Comparison of ENCODE assay signal across 1 cellular context in genomic region chr4:47017081-47017480, GRCh38.
TF ChIP-seq lines count a peak whose summit lies in the region.

No MANE protein-coding gene starts in this region.

TF ChIP-seq in GM23338, 12 proteins besides CTCF, POLR2A, EP300 and RAD21 (continued from another document):
- TF ChIP-seq ZNF462 (CRISPR knock-in tag; IDR thresholded peaks at IDR 0.05) (no peak), JUNB (IDR thresholded peaks at IDR 0.05; ENCODE audit: unreplicated experiment) (no peak), EZH2phosphoT487 (IDR thresholded peaks at IDR 0.05; ENCODE audit: unreplicated experiment) (no peak), ETS1 (IDR thresholded peaks at IDR 0.05) (no peak), CREB1 (CRISPR knock-in tag; IDR thresholded peaks at IDR 0.05; ENCODE audit: low read depth) (no peak), ZNF331 (CRISPR knock-in tag; IDR thresholded peaks at IDR 0.05; ENCODE audit: low read depth) (no peak), POLR2AphosphoS5 (IDR thresholded peaks at IDR 0.05; ENCODE audit: low read depth) (no peak), REST (IDR thresholded peaks at IDR 0.05; ENCODE audit: unreplicated experiment) (no peak)
TF ChIP-seq in GM23338: peak in this region for 0.
